Comparison of ENCODE assay signal across 23 cellular contexts in genomic region chr6:126172151-126172550, GRCh38.
"Had no signal": no experiment of that assay in that cellular context is flagged by ENCODE, and none has a peak within 500 bp of the region (broad histone marks: within the 10 kb centered on the region; RNA-seq: fewer than 3 reads in every experiment).

No MANE protein-coding gene starts in this region.

- H3K9me3 Mint-ChIP-seq: activated CD4-positive, alpha-beta memory T cell treated with anti-CD3 and anti-CD28 coated beads for 36 hours; activated CD4-positive, alpha-beta T cell treated with anti-CD3 and anti-CD28 coated beads, Interleukin-2, amount 10 ng/mL, durations not matched to agents 7 days and 5 days; activated naive CD4-positive, alpha-beta T cell treated with anti-CD3 and anti-CD28 coated beads, Interleukin-2, amount 10 ng/mL, durations not matched to agents 7 days and 5 days; activated naive CD8-positive, alpha-beta T cell treated with anti-CD3 and anti-CD28 coated beads for 36 hours; activated T-cell treated with anti-CD3 and anti-CD28 coated beads, Interleukin-2, amount 50 U/mL, for 4 hours; T-cell had no signal

- ATAC-seq: activated T-cell treated with anti-CD3 and anti-CD28 coated beads, Interleukin-2, amount 50 U/mL, for 4 hours; Panc1; Right ventricle myocardium inferior; T-cell had no signal

- H3K27ac Mint-ChIP-seq: activated CD4-positive, alpha-beta memory T cell treated with anti-CD3 and anti-CD28 coated beads for 36 hours; activated CD4-positive, alpha-beta T cell treated with anti-CD3 and anti-CD28 coated beads, Interleukin-2, amount 10 ng/mL, durations not matched to agents 7 days and 5 days; activated naive CD4-positive, alpha-beta T cell treated with anti-CD3 and anti-CD28 coated beads, Interleukin-2, amount 10 ng/mL, durations not matched to agents 7 days and 5 days; activated naive CD8-positive, alpha-beta T cell treated with anti-CD3 and anti-CD28 coated beads for 36 hours; T-cell had no signal

- H3K36me3 Mint-ChIP-seq: activated CD4-positive, alpha-beta memory T cell treated with anti-CD3 and anti-CD28 coated beads for 36 hours; activated naive CD4-positive, alpha-beta T cell treated with anti-CD3 and anti-CD28 coated beads, Interleukin-2, amount 10 ng/mL, durations not matched to agents 7 days and 5 days; activated naive CD8-positive, alpha-beta T cell treated with anti-CD3 and anti-CD28 coated beads for 36 hours had no signal

- H3K27me3 Mint-ChIP-seq: activated CD4-positive, alpha-beta memory T cell treated with anti-CD3 and anti-CD28 coated beads for 36 hours; activated CD4-positive, alpha-beta T cell treated with anti-CD3 and anti-CD28 coated beads, Interleukin-2, amount 10 ng/mL, durations not matched to agents 7 days and 5 days; activated naive CD4-positive, alpha-beta T cell treated with anti-CD3 and anti-CD28 coated beads, Interleukin-2, amount 10 ng/mL, durations not matched to agents 7 days and 5 days; activated naive CD8-positive, alpha-beta T cell treated with anti-CD3 and anti-CD28 coated beads for 36 hours; T-cell had no signal

- DNase-seq: activated CD4-positive, alpha-beta memory T cell treated with anti-CD3 and anti-CD28 coated beads for 36 hours; activated CD4-positive, alpha-beta T cell treated with anti-CD3 and anti-CD28 coated beads, Interleukin-2, amount 10 ng/mL, durations not matched to agents 7 days and 5 days; activated CD4-positive, CD25-positive, alpha-beta regulatory T cell; activated CD8-positive, alpha-beta memory T cell treated with anti-CD3 and anti-CD28 coated beads for 24 hours; activated gamma-delta T cell; activated naive CD4-positive, alpha-beta T cell treated with anti-CD3 and anti-CD28 coated beads, Interleukin-2, amount 10 ng/mL, durations not matched to agents 7 days and 5 days; activated naive CD8-positive, alpha-beta T cell treated with anti-CD3 and anti-CD28 coated beads for 36 hours; activated T-cell treated with anti-CD3 and anti-CD28 coated beads, Interleukin-2, amount 50 U/mL, for 4 hours; caudate nucleus; KG1; NCI-H1048; NCI-H1930; NCI-H345; NCI-H510A treated with DMSO at 0.1 percent for 48 hours; NCI-H774; NK-92 treated with Interleukin-12 subunit alpha and Interleukin-12 subunit beta, amount 100 ng/mL, for 24 hours; OCI-M1; RPMI8226; T-cell; T-helper 2 cell; T1000 had no signal

- H3K4me3 Mint-ChIP-seq: activated CD4-positive, alpha-beta memory T cell treated with anti-CD3 and anti-CD28 coated beads for 36 hours; activated CD4-positive, alpha-beta T cell treated with anti-CD3 and anti-CD28 coated beads, Interleukin-2, amount 10 ng/mL, durations not matched to agents 7 days and 5 days; activated naive CD4-positive, alpha-beta T cell treated with anti-CD3 and anti-CD28 coated beads, Interleukin-2, amount 10 ng/mL, durations not matched to agents 7 days and 5 days; activated naive CD8-positive, alpha-beta T cell treated with anti-CD3 and anti-CD28 coated beads for 36 hours; activated T-cell treated with anti-CD3 and anti-CD28 coated beads, Interleukin-2, amount 50 U/mL, for 4 hours; T-cell had no signal
